In genomic region chr20:50903353-50904051, GRCh38 we compare ENCODE assay signal across 1 cellular context.
TF ChIP-seq lines count a peak whose summit lies in the region.

No MANE protein-coding gene starts in this region.

TF ChIP-seq in WTC11, 78 proteins besides CTCF, POLR2A, EP300 and RAD21 (continued from another document):
- TF ChIP-seq SMAD4 (CRISPR knock-in tag; IDR thresholded peaks at IDR 0.05) (no peak), ZMAT4 (CRISPR knock-in tag; IDR thresholded peaks at IDR 0.05) (no peak), PRRX2 (CRISPR knock-in tag; IDR thresholded peaks at IDR 0.05) (no peak)
